ENCODE assay signal across 12 cellular contexts in genomic region chr14:63205281-63205575, GRCh38. TPM values are rescaled to one million over a fixed set of nuclear protein-coding genes. Genes with fewer than 3 reads are reported as not detected.
DNase-seq lines count a peak whose midpoint lies in the region; ATAC-seq and TF ChIP-seq lines count a peak whose summit lies in the region.
"Had no signal": no experiment of that assay in that cellular context is flagged by ENCODE, and none has a peak within 500 bp of the region (broad histone marks: within the 10 kb centered on the region; RNA-seq: fewer than 3 reads in every experiment).

No MANE protein-coding gene starts in this region.

- POLR2A ChIA-PET in PC-9 (lab: Charles Lee; ENCODE audit: unreplicated experiment) (no interaction called here), PC-3 (lab: Charles Lee; ENCODE audit: unreplicated experiment) (no interaction called here), Caco-2 (lab: Charles Lee) (no interaction called here)

- CTCF ChIA-PET in PC-9 (lab: Charles Lee) (no interaction called here), PC-3 (lab: Charles Lee) (no interaction called here), Caco-2 (lab: Charles Lee) (no interaction called here)

- H3K27ac ChIP-seq in HUES64 (ENCODE audit: low read depth, low read length) (no peak overlapping the region), colonic mucosa (peak overlapping the region; percentile 75), mesodermal cell (ENCODE audit: low read depth, low read length, severe bottlenecking) (peak overlapping the region; percentile 91), suprapubic skin (peak overlapping the region; percentile 75), PC-9 (no peak overlapping the region), PC-3 (ENCODE audit: low read length) (no peak overlapping the region)

- peaks cover 23% of the 10 kb centered on the region; the same call in 1 of the 2 replicates for H3K4me1 ChIP-seq in HUES64 (ENCODE audit: insufficient read depth, low read length)
- H3K4me1 ChIP-seq in colonic mucosa, result no peaks in the 10 kb centered on the region
- H3K4me1 ChIP-seq in mesodermal cell (ENCODE audit: control insufficient read depth, insufficient read depth, low read length, poor library complexity, severe bottlenecking), result peaks cover 9% of the 10 kb centered on the region
- H3K4me1 ChIP-seq in suprapubic skin, result peaks cover 6% of the 10 kb centered on the region
- no peaks in the 10 kb centered on the region for H3K4me1 ChIP-seq in PC-9 (replicated peaks; ENCODE audit: insufficient read depth)
- no peaks in the 10 kb centered on the region for H3K4me1 ChIP-seq in PC-3 (ENCODE audit: insufficient read depth, low read length)
- 0 out of 2 replicates have a peak, but pooled peaks cover 3% of the 10 kb centered on the region for H3K4me1 ChIP-seq in Caco-2

- H3K9me3 Mint-ChIP-seq in Caco-2 (ENCODE audit: unreplicated experiment), result no peaks in the 10 kb centered on the region
- H3K9me3 Mint-ChIP-seq: activated T-helper 1 cell treated with anti-CD3 and anti-CD28 coated beads, Interleukin-12 subunit alpha, Interleukin-12 subunit beta, Interleukin-2, Interleukin-4 antibody, amounts not matched to agents 30 ng/mL and 10 ng/mL and 1 ng/mL, durations not matched to agents 14 hours and 24 hours and 36 hours had no signal

- H3K4me3 ChIP-seq in HUES64 (ENCODE audit: low read length), result peak overlapping the region; percentile 9; the same call in 1 of the 2 replicates
- peak overlapping the region; percentile 20 for H3K4me3 ChIP-seq in colonic mucosa
- H3K4me3 ChIP-seq in mesodermal cell (ENCODE audit: extremely low read depth, insufficient read depth, low read length, poor library complexity, severe bottlenecking), result peak overlapping the region; percentile 42
- peak overlapping the region; percentile 47 for H3K4me3 ChIP-seq in suprapubic skin
- no peak overlapping the region for H3K4me3 ChIP-seq in PC-9
- H3K4me3 ChIP-seq in PC-3 (ENCODE audit: low read length), result no peak overlapping the region
- no peak overlapping the region for H3K4me3 ChIP-seq in Caco-2 (ENCODE audit: low read depth, low read length)

- H3K4me3 Mint-ChIP-seq in Caco-2 (ENCODE audit: unreplicated experiment), result no peak overlapping the region
- H3K4me3 Mint-ChIP-seq: activated T-helper 1 cell treated with anti-CD3 and anti-CD28 coated beads, Interleukin-12 subunit alpha, Interleukin-12 subunit beta, Interleukin-2, Interleukin-4 antibody, amounts not matched to agents 30 ng/mL and 10 ng/mL and 1 ng/mL, durations not matched to agents 14 hours and 24 hours and 36 hours had no signal

- peaks cover 2% of the 10 kb centered on the region for H3K27me3 Mint-ChIP-seq in Caco-2 (ENCODE audit: insufficient read depth, unreplicated experiment)

- H3K4me2 ChIP-seq in PC-9 (no peak overlapping the region), PC-3 (ENCODE audit: low read length) (no peak overlapping the region)

- TF ChIP-seq POLR2A in suprapubic skin (IDR thresholded peaks at IDR 0.05), result no peak

- H3K79me2 ChIP-seq in PC-9 (ENCODE audit: low read depth) (no peaks in the 10 kb centered on the region), PC-3 (ENCODE audit: low read length) (no peaks in the 10 kb centered on the region)

- H3K36me3 ChIP-seq in HUES64 (ENCODE audit: insufficient read depth, low read length) (no peaks in the 10 kb centered on the region), colonic mucosa (no peaks in the 10 kb centered on the region), mesodermal cell (ENCODE audit: control insufficient read depth, insufficient read depth, low read length) (peaks cover 7% of the 10 kb centered on the region), suprapubic skin (no peaks in the 10 kb centered on the region), PC-9 (ENCODE audit: low read depth) (no peaks in the 10 kb centered on the region), PC-3 (ENCODE audit: low read depth, low read length) (no peaks in the 10 kb centered on the region), Caco-2 (ENCODE audit: control insufficient read depth, insufficient read depth, low read length) (no peaks in the 10 kb centered on the region)

- H3F3A ChIP-seq in PC-9 (ENCODE audit: insufficient read depth, low read depth) (no peaks in the 10 kb centered on the region), PC-3 (ENCODE audit: low read length, unreplicated experiment) (no peaks in the 10 kb centered on the region)

- H3K9me3 ChIP-seq in HUES64 (ENCODE audit: insufficient read depth, low read depth, low read length), result no peaks in the 10 kb centered on the region
- no peaks in the 10 kb centered on the region for H3K9me3 ChIP-seq in colonic mucosa
- H3K9me3 ChIP-seq in mesodermal cell (ENCODE audit: control insufficient read depth, low read length), result peaks cover 5% of the 10 kb centered on the region
- H3K9me3 ChIP-seq in suprapubic skin, result no peaks in the 10 kb centered on the region
- no peaks in the 10 kb centered on the region for H3K9me3 ChIP-seq in PC-9 (ENCODE audit: insufficient read depth, low read depth)
- H3K9me3 ChIP-seq in PC-3 (ENCODE audit: low read length), result no peaks in the 10 kb centered on the region
- no peaks in the 10 kb centered on the region for H3K9me3 ChIP-seq in Caco-2

- H3K27ac Mint-ChIP-seq in Caco-2 (ENCODE audit: unreplicated experiment), result no peak overlapping the region
- H3K27ac Mint-ChIP-seq: activated T-helper 1 cell treated with anti-CD3 and anti-CD28 coated beads, Interleukin-12 subunit alpha, Interleukin-12 subunit beta, Interleukin-2, Interleukin-4 antibody, amounts not matched to agents 30 ng/mL and 10 ng/mL and 1 ng/mL, durations not matched to agents 14 hours and 24 hours and 36 hours had no signal

- H2AFZ ChIP-seq in PC-9 (no peak overlapping the region), PC-3 (ENCODE audit: low read length) (no peak overlapping the region)

- DNase-seq in colonic mucosa (no peak), suprapubic skin (ENCODE audit: low spot score in 2 of 2) (no peak), PC-9 (no peak), PC-3 (no peak), OCI-M2 (lab: John Stamatoyannopoulos, UW; ENCODE audit: unreplicated experiment) (no peak), Caco-2 (no peak)
- DNase-seq: activated CD4-positive, alpha-beta T cell treated with anti-CD3 and anti-CD28 coated beads for 1 hour; NCI-H526 treated with DMSO at 0.1 percent for 48 hours had no signal

- no peaks in the 10 kb centered on the region for H3K36me3 Mint-ChIP-seq in Caco-2 (ENCODE audit: insufficient read depth, unreplicated experiment)

- BruUV-seq in PC-9 (replicated peaks; lab: Mats Ljungman, UMichigan) (no TSS peak), PC-3 (replicated peaks; lab: Mats Ljungman, UMichigan) (no TSS peak), Caco-2 (replicated peaks; lab: Mats Ljungman, UMichigan) (no TSS peak)

- intact Hi-C loops in colonic mucosa (cut with DNase I), result no loop called here
- intact Hi-C loops in PC-9 (cut with micrococcal nuclease; ENCODE audit: unreplicated experiment), result no loop called here
- intact Hi-C loops in PC-3 (cut with micrococcal nuclease), result no loop called here
- intact Hi-C loops in Caco-2 (cut with micrococcal nuclease; ENCODE audit: unreplicated experiment), result no loop called here

- TF ChIP-seq CTCF in colonic mucosa (IDR thresholded peaks at IDR 0.05) (no peak), suprapubic skin (IDR thresholded peaks at IDR 0.05) (no peak), PC-9 (conservative IDR thresholded peaks at IDR 0.05) (no peak), PC-3 (conservative IDR thresholded peaks at IDR 0.05; ENCODE audit: low read depth, low read length) (no peak), Caco-2 (IDR thresholded peaks at IDR 0.05; ENCODE audit: insufficient read depth in 1 of 2, low read depth in 1 of 2, low read length in 1 of 2, severe bottlenecking in 1 of 2, unreplicated experiment in 1 of 2) (no peak)

- 92% methylated on average over 1 of the region's 3 CpGs for WGBS in HUES64
- WGBS in mesodermal cell (ENCODE audit: insufficient coverage in 2 of 2), 2 experiments, result no CpG with 5 or more reads among the region's 3 CpGs
- WGBS in suprapubic skin, result 39% methylated on average over 3 of the region's 3 CpGs

- ATAC-seq in PC-3, result no peak

- H3K9ac ChIP-seq in HUES64 (ENCODE audit: low read depth, low read length), result no peak overlapping the region
- no peak overlapping the region for H3K9ac ChIP-seq in colonic mucosa (ENCODE audit: low read depth in 2 of 2, low read length in 2 of 2)
- H3K9ac ChIP-seq in PC-3 (ENCODE audit: low read length), result no peak overlapping the region

- no peaks in the 10 kb centered on the region for H3K4me1 Mint-ChIP-seq in Caco-2 (ENCODE audit: low read depth, unreplicated experiment)

- no peaks in the 10 kb centered on the region for H4K20me1 ChIP-seq in PC-9 (ENCODE audit: insufficient read depth)
- H4K20me1 ChIP-seq in PC-3 (ENCODE audit: low read length), result no peaks in the 10 kb centered on the region

- H3K9me2 ChIP-seq in PC-9 (ENCODE audit: insufficient read depth), result 0 out of 2 replicates have a peak, but pooled peaks cover 5% of the 10 kb centered on the region
- no peaks in the 10 kb centered on the region for H3K9me2 ChIP-seq in PC-3 (replicated peaks; ENCODE audit: low read length)

- no peaks in the 10 kb centered on the region for H3K27me3 ChIP-seq in HUES64 (ENCODE audit: insufficient read depth, low read length)
- H3K27me3 ChIP-seq in colonic mucosa, result no peaks in the 10 kb centered on the region
- no peaks in the 10 kb centered on the region for H3K27me3 ChIP-seq in suprapubic skin
- no peaks in the 10 kb centered on the region for H3K27me3 ChIP-seq in PC-9 (ENCODE audit: insufficient read depth, low read depth)
- H3K27me3 ChIP-seq in PC-3 (ENCODE audit: low read length), result peaks cover 35% of the 10 kb centered on the region
- no peaks in the 10 kb centered on the region for H3K27me3 ChIP-seq in Caco-2 (replicated peaks; ENCODE audit: control insufficient read depth, insufficient read depth, low read length)

- TF ChIP-seq EP300 in suprapubic skin (IDR thresholded peaks at IDR 0.05), result no peak

RNA-seq across cellular contexts. Expression of gene RHOJ, which starts 1.0 kb away (rescaled TPM):
- 0.80 TPM for polyA plus RNA-seq in HUES64 (2013, experiment 1 of 2)
- polyA plus RNA-seq in HUES64 (2013, experiment 2 of 2), result 2.9 TPM
- total RNA-seq in colonic mucosa, result 1 to 10 TPM; 3.0 to 7.6 TPM
- polyA plus RNA-seq in mesodermal cell (2013, experiment 1 of 2), result 24.5 TPM
- 15.3 TPM for polyA plus RNA-seq in mesodermal cell (2013, experiment 2 of 2)
- 1 to 10 TPM; 1.2 to 4.4 (median 2.5) TPM for total RNA-seq in suprapubic skin
- total RNA-seq in PC-9 (2021), result not detected in 2 replicates
- total RNA-seq in PC-3 (2014; rRNA removed), result not detected in 2 replicates
- total RNA-seq in Caco-2 (2022), result not detected in 2 replicates
- total RNA-seq: activated T-helper 1 cell treated with anti-CD3 and anti-CD28 coated beads, Interleukin-12 subunit alpha, Interleukin-12 subunit beta, Interleukin-2, Interleukin-4 antibody, amounts not matched to agents 30 ng/mL and 10 ng/mL and 1 ng/mL, durations not matched to agents 14 hours and 24 hours and 36 hours; bronchial epithelial cell had no signal

Comparison
In these comparisons a context has a peak if more than half of its experiments do, and no peak if none do; other contexts are left out.
1. H3K27ac ChIP-seq: peak in colonic mucosa (single experiment), mesodermal cell (single experiment) and suprapubic skin (single experiment); none in HUES64 (single experiment), PC-9 (single experiment) and PC-3 (single experiment).
2. H3K4me3 ChIP-seq: peak in HUES64 (single experiment), colonic mucosa (single experiment), mesodermal cell (single experiment) and suprapubic skin (single experiment); none in PC-9 (single experiment), PC-3 (single experiment) and Caco-2 (single experiment).